14 cellular contexts compared by ENCODE assay signal in genomic region chr14:67817750-67818438, GRCh38. TPM values are rescaled to one million over a fixed set of nuclear protein-coding genes. Genes with fewer than 3 reads are reported as not detected.
DNase-seq lines count a peak whose midpoint lies in the region; ATAC-seq and TF ChIP-seq lines count a peak whose summit lies in the region.
"Had no signal": no experiment of that assay in that cellular context is flagged by ENCODE, and none has a peak within 500 bp of the region (broad histone marks: within the 10 kb centered on the region; RNA-seq: fewer than 3 reads in every experiment).

No MANE protein-coding gene starts in this region.

- peaks cover 36% of the 10 kb centered on the region for H3K36me3 Mint-ChIP-seq in CD4-positive, alpha-beta T cell (ENCODE audit: low read depth)
- peaks cover 20% of the 10 kb centered on the region for H3K36me3 Mint-ChIP-seq in central memory CD8-positive, alpha-beta T cell (ENCODE audit: insufficient read depth)

- no peaks in the 10 kb centered on the region for H3K9me3 ChIP-seq in BLaER1
- H3K9me3 ChIP-seq in CD4-positive, alpha-beta T cell (ENCODE audit: control insufficient read depth, low read length), result no peaks in the 10 kb centered on the region
- no peaks in the 10 kb centered on the region for H3K9me3 ChIP-seq in OCI-LY1 (ENCODE audit: low read length)
- H3K9me3 ChIP-seq: MG63, SJCRH30 had no signal

- no peak overlapping the region for H3K9ac ChIP-seq in BLaER1
- peak overlapping the region; percentile 85; the same call in 1 of the 2 replicates for H3K9ac ChIP-seq in OCI-LY1 (ENCODE audit: low read length)

- H3K27me3 Mint-ChIP-seq in CD4-positive, alpha-beta T cell, result no peaks in the 10 kb centered on the region
- no peaks in the 10 kb centered on the region for H3K27me3 Mint-ChIP-seq in central memory CD8-positive, alpha-beta T cell

- H3K36me3 ChIP-seq in BLaER1, result peaks cover 8% of the 10 kb centered on the region; the same call in 1 of the 2 replicates
- peaks cover 12% of the 10 kb centered on the region; the same call in 1 of the 2 replicates for H3K36me3 ChIP-seq in OCI-LY1 (ENCODE audit: insufficient read depth, low read length)

- H3K27me3 ChIP-seq in BLaER1, result no peaks in the 10 kb centered on the region
- no peaks in the 10 kb centered on the region for H3K27me3 ChIP-seq in CD4-positive, alpha-beta T cell (ENCODE audit: control insufficient read depth, insufficient read depth, low read length)
- H3K27me3 ChIP-seq in OCI-LY1 (ENCODE audit: insufficient read depth, low read length), result no peaks in the 10 kb centered on the region
- H3K27me3 ChIP-seq: foreskin keratinocyte, MG63, SJCRH30 had no signal

- H3K27ac Mint-ChIP-seq in CD4-positive, alpha-beta T cell, result peak overlapping the region; percentile 13
- no peak overlapping the region for H3K27ac Mint-ChIP-seq in central memory CD8-positive, alpha-beta T cell (ENCODE audit: low read depth)

- H4K20me1 ChIP-seq in BLaER1 (no peaks in the 10 kb centered on the region), OCI-LY1 (ENCODE audit: insufficient read depth, low read length) (no peaks in the 10 kb centered on the region)

- H3K4me2 ChIP-seq in BLaER1 (peak overlapping the region; percentile 94; the same call in 1 of the 2 replicates), OCI-LY1 (ENCODE audit: low read length) (no peak overlapping the region)

- H3K27ac ChIP-seq in BLaER1 (no peak overlapping the region; the same call in 1 of the 2 replicates), OCI-LY1 (ENCODE audit: low read depth, low read length, poor library complexity, severe bottlenecking) (peak overlapping the region; percentile 98)
- no peak overlapping the region for H3K27ac ChIP-seq in CD4-positive, alpha-beta T cell (ENCODE audit: low read depth, low read length)
- H3K27ac ChIP-seq: SJCRH30 had no signal

- H3K9me2 ChIP-seq in OCI-LY1 (ENCODE audit: low read depth, low read length), result no peaks in the 10 kb centered on the region

- POLR2A ChIA-PET in CD4-positive, alpha-beta T cell (lab: Charles Lee), result no interaction called here

- CTCF ChIA-PET in CD4-positive, alpha-beta T cell (lab: Charles Lee), result no interaction called here

- TF ChIP-seq CTCF in CD4-positive, alpha-beta T cell (IDR thresholded peaks at IDR 0.05), result no peak
- TF ChIP-seq CTCF in OCI-LY1 (IDR thresholded peaks at IDR 0.05; ENCODE audit: low read length), result no peak

- peaks cover 61% of the 10 kb centered on the region for H3K4me1 Mint-ChIP-seq in CD4-positive, alpha-beta T cell (ENCODE audit: low read depth)
- H3K4me1 Mint-ChIP-seq in central memory CD8-positive, alpha-beta T cell, result peaks cover 36% of the 10 kb centered on the region

- peak overlapping the region; percentile 100 for H3K4me3 Mint-ChIP-seq in CD4-positive, alpha-beta T cell
- H3K4me3 Mint-ChIP-seq in central memory CD8-positive, alpha-beta T cell, result peak overlapping the region; percentile 98

- no peak overlapping the region for H2AFZ ChIP-seq in OCI-LY1 (ENCODE audit: low read length)

- no peaks in the 10 kb centered on the region; the same call in 1 of the 2 replicates for H3F3A ChIP-seq in OCI-LY1 (ENCODE audit: insufficient read depth, low read length)

- H3K79me2 ChIP-seq in OCI-LY1 (ENCODE audit: insufficient read depth, low read length), result peaks cover 10% of the 10 kb centered on the region

- ATAC-seq in CD4-positive, alpha-beta T cell (ENCODE audit: poor library complexity), result no peak
- no peak for ATAC-seq in central memory CD8-positive, alpha-beta T cell (replicated peaks; ENCODE audit: extremely low read depth, poor library complexity, severe bottlenecking)
- ATAC-seq in HG02610 (IDR thresholded peaks at IDR 0.05; ENCODE audit: unreplicated experiment) (no peak), GM19467 (IDR thresholded peaks at IDR 0.05; ENCODE audit: unreplicated experiment) (no peak)
- ATAC-seq: foreskin keratinocyte had no signal

- H3K4me3 ChIP-seq in BLaER1 (no peak overlapping the region), OCI-LY1 (ENCODE audit: low read depth, low read length, poor library complexity, severe bottlenecking) (peak overlapping the region; percentile 79)

- H3K4me1 ChIP-seq in BLaER1 (peaks cover 42% of the 10 kb centered on the region), OCI-LY1 (ENCODE audit: insufficient read depth, low read length, severe bottlenecking) (peaks cover 45% of the 10 kb centered on the region)

- H3K9me3 Mint-ChIP-seq in CD4-positive, alpha-beta T cell, result no peaks in the 10 kb centered on the region
- no peaks in the 10 kb centered on the region for H3K9me3 Mint-ChIP-seq in central memory CD8-positive, alpha-beta T cell

- DNase-seq in CD4-positive, alpha-beta T cell, result no peak
- no peak for DNase-seq in central memory CD8-positive, alpha-beta T cell (ENCODE audit: low spot score in 2 of 2)
- no peak for DNase-seq in HCEC 1CT
- DNase-seq in NCI-H510A treated with DMSO at 0.1 percent for 48 hours (lab: John Stamatoyannopoulos, UW), result no peak
- DNase-seq: activated CD4-positive, alpha-beta T cell treated with anti-CD3 and anti-CD28 coated beads, Interleukin-2, amount 50 U/mL, for 1 hour; anterior cingulate cortex; foreskin keratinocyte; MG63; NCI-H524 treated with DMSO at 0.1 percent for 48 hours; SJCRH30 had no signal

- intact Hi-C loops in CD4-positive, alpha-beta T cell (cut with DNase I, micrococcal nuclease), result loop anchor here in 1 of 2 experiments (5.0 kb wide), 6 partner anchors 121 to 1949 kb away; partner anchors contain the start of genes ATP6V1D, DCAF5, PIGH and RDH11

RNA-seq across cellular contexts. Expression of gene ZFYVE26, which starts 1.5 kb away (rescaled TPM):
- total RNA-seq in CD4-positive, alpha-beta T cell, result 10 to 100 TPM; 20.5 to 23.2 TPM

RNA-seq across cellular contexts. Expression of gene RAD51B, which starts 1.7 kb away (rescaled TPM):
- 10 to 100 TPM; 18.4 to 20.0 TPM for total RNA-seq in CD4-positive, alpha-beta T cell
